ENCODE assay signal across 1 cellular context in the genomic region with DNA sequence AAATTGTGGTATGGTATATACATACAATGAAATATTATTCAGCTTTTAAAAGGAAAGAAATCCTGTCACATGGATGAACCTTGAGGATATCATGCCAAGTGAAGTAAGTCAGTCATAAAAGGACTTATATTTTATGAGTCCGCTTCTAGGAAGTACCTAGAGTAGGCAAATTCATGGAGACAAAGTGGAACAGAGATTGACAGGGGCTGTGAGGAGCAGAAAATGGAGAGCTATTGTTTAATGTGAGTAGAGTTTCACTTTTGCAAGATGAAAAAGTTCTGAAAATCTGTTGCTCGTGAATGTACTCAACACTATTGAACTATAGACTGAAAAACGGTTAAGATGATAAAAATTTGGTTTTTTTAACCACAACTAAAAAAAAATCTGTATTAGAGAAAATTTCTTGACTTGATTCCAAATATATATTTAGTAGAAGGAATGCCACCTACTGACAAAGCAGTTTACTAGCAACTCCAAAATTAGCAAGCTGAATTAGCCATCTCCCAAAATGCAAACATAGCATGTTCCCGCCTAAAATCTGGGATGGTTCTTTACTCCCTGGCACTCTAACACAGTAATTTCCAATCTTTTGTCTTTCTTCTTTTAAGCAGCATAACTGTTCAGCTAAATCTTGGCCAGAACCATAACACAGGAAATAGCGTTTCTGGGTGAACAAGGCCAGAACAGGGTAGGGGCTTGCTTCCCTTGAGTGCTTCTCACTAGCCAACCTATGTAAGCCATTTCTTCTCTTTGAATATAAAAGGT.
A peak's percentile ranks its signal among the peaks of the same experiment; 100 is the strongest.
TF ChIP-seq lines count a peak whose summit lies in the region.

No MANE protein-coding gene starts in this region.

TF ChIP-seq in K562, 482 proteins besides CTCF, POLR2A, EP300 and RAD21 (continues in another document):
- TF ChIP-seq NR2C1 (IDR thresholded peaks at IDR 0.05) (no peak), NR2C1 (tag; IDR thresholded peaks at IDR 0.05) (no peak), SMC3 (conservative IDR thresholded peaks at IDR 0.05; ENCODE audit: insufficient read depth, low read depth, low read length) (peak; percentile 31; the same call in 1 of the 2 replicates), NCOA6 (IDR thresholded peaks at IDR 0.05) (no peak), ETV1 (tag; conservative IDR thresholded peaks at IDR 0.05; ENCODE audit: low read depth) (peak; percentile 25; the same call in 1 of the 2 replicates), SETDB1 (IDR thresholded peaks at IDR 0.05; ENCODE audit: low read length) (peak; percentile 15), BCOR (IDR thresholded peaks at IDR 0.05) (no peak), ZNF316 (IDR thresholded peaks at IDR 0.05) (no peak), MBD2 (IDR thresholded peaks at IDR 0.05; ENCODE audit: borderline replicate concordance, low read depth) (no peak), KLF16 (IDR thresholded peaks at IDR 0.05) (no peak), MAFG (tag; conservative IDR thresholded peaks at IDR 0.05) (peak; percentile 38; the same call in 1 of the 2 replicates), ZNF764 (CRISPR knock-in tag; IDR thresholded peaks at IDR 0.05; ENCODE audit: low read depth) (peak; percentile 59; the same call in 1 of the 2 replicates), ZNF384 (IDR thresholded peaks at IDR 0.05; ENCODE audit: low read depth, low read length) (peak; percentile 60; the same call in 1 of the 2 replicates), PTBP1 (IDR thresholded peaks at IDR 0.05; ENCODE audit: low read depth, low read length) (no peak), SMAD3 (CRISPR knock-in tag; conservative IDR thresholded peaks at IDR 0.05) (no peak), KDM4B (IDR thresholded peaks at IDR 0.05; ENCODE audit: borderline replicate concordance in 2 of 2, low read depth in 1 of 2) (no peak), PTRF (tag; IDR thresholded peaks at IDR 0.05) (no peak), NR3C1 (CRISPR knock-in tag; IDR thresholded peaks at IDR 0.05) (no peak), NRF1 (conservative IDR thresholded peaks at IDR 0.05 in 1 of 2, IDR thresholded peaks at IDR 0.05 in 1 of 2) (no peak), RBM39 (optimal IDR thresholded peaks at IDR 0.05; ENCODE audit: low read depth, low read length) (no peak), BCL6 (CRISPR knock-in tag; IDR thresholded peaks at IDR 0.05) (no peak), TBL1XR1 (IDR thresholded peaks at IDR 0.05; ENCODE audit: low read length in 2 of 2) (peak in 1 of 2 experiments; percentile 59; a peak in 2 of 4 replicates), CHD1 (IDR thresholded peaks at IDR 0.05; ENCODE audit: low read length) (no peak), ARID1B (IDR thresholded peaks at IDR 0.05) (no peak), ZNF217 (CRISPR knock-in tag; IDR thresholded peaks at IDR 0.05) (no peak), FUS (optimal IDR thresholded peaks at IDR 0.05; ENCODE audit: low read depth, low read length) (no peak), NR2C2 (CRISPR knock-in tag; IDR thresholded peaks at IDR 0.05) (no peak), NR2C2 (tag; IDR thresholded peaks at IDR 0.05) (no peak), KDM2B (CRISPR knock-in tag; IDR thresholded peaks at IDR 0.05) (peak; percentile 10; the same call in 1 of the 2 replicates), MYC (IDR thresholded peaks at IDR 0.05; ENCODE audit: low read depth, low read length) (peak; percentile 52), MYC (CRISPR knock-in tag; IDR thresholded peaks at IDR 0.05; ENCODE audit: borderline replicate concordance, low read depth) (0 out of 2 replicates have a peak, but pooled peaks have one; percentile 13), JUND (IDR thresholded peaks at IDR 0.05; ENCODE audit: borderline replicate concordance, low read depth, low read length) (peak; percentile 39; the same call in 1 of the 2 replicates), JUND (tag; IDR thresholded peaks at IDR 0.05; ENCODE audit: borderline replicate concordance, low read depth, low read length) (no peak), MAFK (IDR thresholded peaks at IDR 0.05; ENCODE audit: low read length) (peak; percentile 65), E2F3 (CRISPR knock-in tag; IDR thresholded peaks at IDR 0.05) (peak; percentile 49; the same call in 1 of the 2 replicates), ZNF274 (IDR thresholded peaks at IDR 0.05; ENCODE audit: borderline replicate concordance, low read depth, low read length) (peak; percentile 28; the same call in 1 of the 2 replicates), MAFF (IDR thresholded peaks at IDR 0.05; ENCODE audit: low read length) (peak; percentile 42; the same call in 1 of the 2 replicates), RCOR1 (IDR thresholded peaks at IDR 0.05; ENCODE audit: borderline replicate concordance in 1 of 2, low read depth in 2 of 2, low read length in 2 of 2) (0 out of 4 replicates have a peak, but pooled peaks of 1 of the 2 experiments have one; percentile 10), RBFOX2 (IDR thresholded peaks at IDR 0.05; ENCODE audit: low read depth, low read length) (peak; percentile 54), ZNF23 (CRISPR knock-in tag; IDR thresholded peaks at IDR 0.05) (no peak), ZNF75A (CRISPR knock-in tag; IDR thresholded peaks at IDR 0.05) (peak; percentile 7; the same call in 1 of the 2 replicates), ZNF253 (CRISPR knock-in tag; conservative IDR thresholded peaks at IDR 0.05) (0 out of 2 replicates have a peak, but pooled peaks have one; percentile 49)
- TF ChIP-seq, protein P1, sequence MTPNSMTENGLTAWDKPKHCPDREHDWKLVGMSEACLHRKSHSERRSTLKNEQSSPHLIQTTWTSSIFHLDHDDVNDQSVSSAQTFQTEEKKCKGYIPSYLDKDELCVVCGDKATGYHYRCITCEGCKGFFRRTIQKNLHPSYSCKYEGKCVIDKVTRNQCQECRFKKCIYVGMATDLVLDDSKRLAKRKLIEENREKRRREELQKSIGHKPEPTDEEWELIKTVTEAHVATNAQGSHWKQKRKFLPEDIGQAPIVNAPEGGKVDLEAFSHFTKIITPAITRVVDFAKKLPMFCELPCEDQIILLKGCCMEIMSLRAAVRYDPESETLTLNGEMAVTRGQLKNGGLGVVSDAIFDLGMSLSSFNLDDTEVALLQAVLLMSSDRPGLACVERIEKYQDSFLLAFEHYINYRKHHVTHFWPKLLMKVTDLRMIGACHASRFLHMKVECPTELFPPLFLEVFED (CRISPR knock-in tag; conservative IDR thresholded peaks at IDR 0.05): 0 out of 2 replicates have a peak, but pooled peaks have one; percentile 48
- TF ChIP-seq, protein P2, sequence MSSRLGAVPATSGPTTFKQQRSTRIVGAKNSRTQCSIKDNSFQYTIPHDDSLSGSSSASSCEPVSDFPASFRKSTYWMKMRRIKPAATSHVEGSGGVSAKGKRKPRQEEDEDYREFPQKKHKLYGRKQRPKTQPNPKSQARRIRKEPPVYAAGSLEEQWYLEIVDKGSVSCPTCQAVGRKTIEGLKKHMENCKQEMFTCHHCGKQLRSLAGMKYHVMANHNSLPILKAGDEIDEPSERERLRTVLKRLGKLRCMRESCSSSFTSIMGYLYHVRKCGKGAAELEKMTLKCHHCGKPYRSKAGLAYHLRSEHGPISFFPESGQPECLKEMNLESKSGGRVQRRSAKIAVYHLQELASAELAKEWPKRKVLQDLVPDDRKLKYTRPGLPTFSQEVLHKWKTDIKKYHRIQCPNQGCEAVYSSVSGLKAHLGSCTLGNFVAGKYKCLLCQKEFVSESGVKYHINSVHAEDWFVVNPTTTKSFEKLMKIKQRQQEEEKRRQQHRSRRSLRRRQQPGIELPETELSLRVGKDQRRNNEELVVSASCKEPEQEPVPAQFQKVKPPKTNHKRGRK (tag; IDR thresholded peaks at IDR 0.05): peak; percentile 14; the same call in 1 of the 2 replicates
- TF ChIP-seq, protein P3, sequence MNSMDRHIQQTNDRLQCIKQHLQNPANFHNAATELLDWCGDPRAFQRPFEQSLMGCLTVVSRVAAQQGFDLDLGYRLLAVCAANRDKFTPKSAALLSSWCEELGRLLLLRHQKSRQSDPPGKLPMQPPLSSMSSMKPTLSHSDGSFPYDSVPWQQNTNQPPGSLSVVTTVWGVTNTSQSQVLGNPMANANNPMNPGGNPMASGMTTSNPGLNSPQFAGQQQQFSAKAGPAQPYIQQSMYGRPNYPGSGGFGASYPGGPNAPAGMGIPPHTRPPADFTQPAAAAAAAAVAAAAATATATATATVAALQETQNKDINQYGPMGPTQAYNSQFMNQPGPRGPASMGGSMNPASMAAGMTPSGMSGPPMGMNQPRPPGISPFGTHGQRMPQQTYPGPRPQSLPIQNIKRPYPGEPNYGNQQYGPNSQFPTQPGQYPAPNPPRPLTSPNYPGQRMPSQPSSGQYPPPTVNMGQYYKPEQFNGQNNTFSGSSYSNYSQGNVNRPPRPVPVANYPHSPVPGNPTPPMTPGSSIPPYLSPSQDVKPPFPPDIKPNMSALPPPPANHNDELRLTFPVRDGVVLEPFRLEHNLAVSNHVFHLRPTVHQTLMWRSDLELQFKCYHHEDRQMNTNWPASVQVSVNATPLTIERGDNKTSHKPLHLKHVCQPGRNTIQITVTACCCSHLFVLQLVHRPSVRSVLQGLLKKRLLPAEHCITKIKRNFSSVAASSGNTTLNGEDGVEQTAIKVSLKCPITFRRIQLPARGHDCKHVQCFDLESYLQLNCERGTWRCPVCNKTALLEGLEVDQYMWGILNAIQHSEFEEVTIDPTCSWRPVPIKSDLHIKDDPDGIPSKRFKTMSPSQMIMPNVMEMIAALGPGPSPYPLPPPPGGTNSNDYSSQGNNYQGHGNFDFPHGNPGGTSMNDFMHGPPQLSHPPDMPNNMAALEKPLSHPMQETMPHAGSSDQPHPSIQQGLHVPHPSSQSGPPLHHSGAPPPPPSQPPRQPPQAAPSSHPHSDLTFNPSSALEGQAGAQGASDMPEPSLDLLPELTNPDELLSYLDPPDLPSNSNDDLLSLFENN (IDR thresholded peaks at IDR 0.05; ENCODE audit: low read depth in 2 of 2, low read length in 2 of 2): no peak
- TF ChIP-seq, protein P4, sequence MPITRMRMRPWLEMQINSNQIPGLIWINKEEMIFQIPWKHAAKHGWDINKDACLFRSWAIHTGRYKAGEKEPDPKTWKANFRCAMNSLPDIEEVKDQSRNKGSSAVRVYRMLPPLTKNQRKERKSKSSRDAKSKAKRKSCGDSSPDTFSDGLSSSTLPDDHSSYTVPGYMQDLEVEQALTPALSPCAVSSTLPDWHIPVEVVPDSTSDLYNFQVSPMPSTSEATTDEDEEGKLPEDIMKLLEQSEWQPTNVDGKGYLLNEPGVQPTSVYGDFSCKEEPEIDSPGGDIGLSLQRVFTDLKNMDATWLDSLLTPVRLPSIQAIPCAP (CRISPR knock-in tag; IDR thresholded peaks at IDR 0.05; ENCODE audit: borderline replicate concordance): no peak
- TF ChIP-seq, protein P5, sequence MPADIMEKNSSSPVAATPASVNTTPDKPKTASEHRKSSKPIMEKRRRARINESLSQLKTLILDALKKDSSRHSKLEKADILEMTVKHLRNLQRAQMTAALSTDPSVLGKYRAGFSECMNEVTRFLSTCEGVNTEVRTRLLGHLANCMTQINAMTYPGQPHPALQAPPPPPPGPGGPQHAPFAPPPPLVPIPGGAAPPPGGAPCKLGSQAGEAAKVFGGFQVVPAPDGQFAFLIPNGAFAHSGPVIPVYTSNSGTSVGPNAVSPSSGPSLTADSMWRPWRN (IDR thresholded peaks at IDR 0.05; ENCODE audit: low read depth): no peak
- TF ChIP-seq, protein P6, sequence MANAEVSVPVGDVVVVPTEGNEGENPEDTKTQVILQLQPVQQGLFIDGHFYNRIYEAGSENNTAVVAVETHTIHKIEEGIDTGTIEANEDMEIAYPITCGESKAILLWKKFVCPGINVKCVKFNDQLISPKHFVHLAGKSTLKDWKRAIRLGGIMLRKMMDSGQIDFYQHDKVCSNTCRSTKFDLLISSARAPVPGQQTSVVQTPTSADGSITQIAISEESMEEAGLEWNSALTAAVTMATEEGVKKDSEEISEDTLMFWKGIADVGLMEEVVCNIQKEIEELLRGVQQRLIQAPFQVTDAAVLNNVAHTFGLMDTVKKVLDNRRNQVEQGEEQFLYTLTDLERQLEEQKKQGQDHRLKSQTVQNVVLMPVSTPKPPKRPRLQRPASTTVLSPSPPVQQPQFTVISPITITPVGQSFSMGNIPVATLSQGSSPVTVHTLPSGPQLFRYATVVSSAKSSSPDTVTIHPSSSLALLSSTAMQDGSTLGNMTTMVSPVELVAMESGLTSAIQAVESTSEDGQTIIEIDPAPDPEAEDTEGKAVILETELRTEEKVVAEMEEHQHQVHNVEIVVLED (CRISPR knock-in tag; IDR thresholded peaks at IDR 0.05): peak; percentile 46; the same call in 1 of the 2 replicates
- TF ChIP-seq, protein P7, sequence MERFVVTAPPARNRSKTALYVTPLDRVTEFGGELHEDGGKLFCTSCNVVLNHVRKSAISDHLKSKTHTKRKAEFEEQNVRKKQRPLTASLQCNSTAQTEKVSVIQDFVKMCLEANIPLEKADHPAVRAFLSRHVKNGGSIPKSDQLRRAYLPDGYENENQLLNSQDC (CRISPR knock-in tag; IDR thresholded peaks at IDR 0.05): peak; percentile 69; the same call in 1 of the 2 replicates
- TF ChIP-seq, protein P8, sequence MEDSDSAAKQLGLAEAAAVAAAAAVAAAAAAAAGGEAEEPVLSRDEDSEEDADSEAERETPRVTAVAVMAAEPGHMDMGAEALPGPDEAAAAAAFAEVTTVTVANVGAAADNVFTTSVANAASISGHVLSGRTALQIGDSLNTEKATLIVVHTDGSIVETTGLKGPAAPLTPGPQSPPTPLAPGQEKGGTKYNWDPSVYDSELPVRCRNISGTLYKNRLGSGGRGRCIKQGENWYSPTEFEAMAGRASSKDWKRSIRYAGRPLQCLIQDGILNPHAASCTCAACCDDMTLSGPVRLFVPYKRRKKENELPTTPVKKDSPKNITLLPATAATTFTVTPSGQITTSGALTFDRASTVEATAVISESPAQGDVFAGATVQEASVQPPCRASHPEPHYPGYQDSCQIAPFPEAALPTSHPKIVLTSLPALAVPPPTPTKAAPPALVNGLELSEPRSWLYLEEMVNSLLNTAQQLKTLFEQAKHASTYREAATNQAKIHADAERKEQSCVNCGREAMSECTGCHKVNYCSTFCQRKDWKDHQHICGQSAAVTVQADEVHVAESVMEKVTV (CRISPR knock-in tag; IDR thresholded peaks at IDR 0.05): peak; percentile 74; the same call in 1 of the 2 replicates
- TF ChIP-seq, protein P9, sequence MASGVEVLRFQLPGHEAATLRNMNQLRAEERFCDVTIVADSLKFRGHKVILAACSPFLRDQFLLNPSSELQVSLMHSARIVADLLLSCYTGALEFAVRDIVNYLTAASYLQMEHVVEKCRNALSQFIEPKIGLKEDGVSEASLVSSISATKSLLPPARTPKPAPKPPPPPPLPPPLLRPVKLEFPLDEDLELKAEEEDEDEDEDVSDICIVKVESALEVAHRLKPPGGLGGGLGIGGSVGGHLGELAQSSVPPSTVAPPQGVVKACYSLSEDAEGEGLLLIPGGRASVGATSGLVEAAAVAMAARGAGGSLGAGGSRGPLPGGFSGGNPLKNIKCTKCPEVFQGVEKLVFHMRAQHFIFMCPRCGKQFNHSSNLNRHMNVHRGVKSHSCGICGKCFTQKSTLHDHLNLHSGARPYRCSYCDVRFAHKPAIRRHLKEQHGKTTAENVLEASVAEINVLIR (CRISPR knock-in tag; IDR thresholded peaks at IDR 0.05): no peak
- TF ChIP-seq, protein P10, sequence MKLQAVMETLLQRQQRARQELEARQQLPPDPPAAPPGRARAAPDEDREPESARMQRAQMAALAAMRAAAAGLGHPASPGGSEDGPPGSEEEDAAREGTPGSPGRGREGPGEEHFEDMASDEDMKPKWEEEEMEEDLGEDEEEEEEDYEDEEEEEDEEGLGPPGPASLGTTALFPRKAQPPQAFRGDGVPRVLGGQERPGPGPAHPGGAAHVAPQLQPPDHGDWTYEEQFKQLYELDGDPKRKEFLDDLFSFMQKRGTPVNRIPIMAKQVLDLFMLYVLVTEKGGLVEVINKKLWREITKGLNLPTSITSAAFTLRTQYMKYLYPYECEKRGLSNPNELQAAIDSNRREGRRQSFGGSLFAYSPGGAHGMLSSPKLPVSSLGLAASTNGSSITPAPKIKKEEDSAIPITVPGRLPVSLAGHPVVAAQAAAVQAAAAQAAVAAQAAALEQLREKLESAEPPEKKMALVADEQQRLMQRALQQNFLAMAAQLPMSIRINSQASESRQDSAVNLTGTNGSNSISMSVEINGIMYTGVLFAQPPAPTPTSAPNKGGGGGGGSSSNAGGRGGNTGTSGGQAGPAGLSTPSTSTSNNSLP (IDR thresholded peaks at IDR 0.05; ENCODE audit: borderline replicate concordance, low read depth, low read length): peak; percentile 70; the same call in 1 of the 2 replicates
